ENCODE assay signal across 15 cellular contexts in genomic region chr4:182873726-182874125, GRCh38.
"Had no signal": no experiment of that assay in that cellular context is flagged by ENCODE, and none has a peak within 500 bp of the region (broad histone marks: within the 10 kb centered on the region; RNA-seq: fewer than 3 reads in every experiment).

No MANE protein-coding gene starts in this region.

- H3K9me3 ChIP-seq: heart left ventricle, pancreas, prostate gland had no signal

- H3K4me3 ChIP-seq: heart left ventricle, neural progenitor cell, pancreas, prostate gland had no signal

- H3K27me3 Mint-ChIP-seq: naive thymus-derived CD4-positive, alpha-beta T cell had no signal

- H3K4me1 ChIP-seq: heart left ventricle, neural progenitor cell, pancreas, prostate gland had no signal

- H3K4me2 ChIP-seq: neural progenitor cell had no signal

- H3K36me3 Mint-ChIP-seq: neural progenitor cell had no signal

- H3K27ac ChIP-seq: heart left ventricle, neural progenitor cell, pancreas, prostate gland had no signal

- H3K9me3 Mint-ChIP-seq: naive thymus-derived CD4-positive, alpha-beta T cell; neural progenitor cell had no signal

- H3K9ac ChIP-seq: neural progenitor cell had no signal

- H3K27me3 ChIP-seq: heart left ventricle, neural progenitor cell, pancreas had no signal

- DNase-seq: effector memory CD4-positive, alpha-beta T cell; heart left ventricle; hippocampal formation; left colon; mesendoderm; naive thymus-derived CD4-positive, alpha-beta T cell; occipital lobe; pancreas; stimulated activated CD4-positive, alpha-beta T cell treated with anti-CD3 and anti-CD28 coated beads, Interleukin-2, amount 100 ng/mL, for 24 hours; stimulated activated CD4-positive, alpha-beta T cell treated with anti-CD3 and anti-CD28 coated beads, Interleukin-4, amount 100 ng/mL, for 4 hours; stimulated activated naive CD4-positive, alpha-beta T cell; trophoblast cell had no signal

- H3K36me3 ChIP-seq: neural progenitor cell, pancreas, prostate gland had no signal

- H3K4me3 Mint-ChIP-seq: naive thymus-derived CD4-positive, alpha-beta T cell; neural progenitor cell had no signal

- ATAC-seq: esophagus mucosa; heart left ventricle; left colon; naive thymus-derived CD4-positive, alpha-beta T cell; pancreas had no signal

- H3K27ac Mint-ChIP-seq: naive thymus-derived CD4-positive, alpha-beta T cell; neural progenitor cell had no signal

- H2AFZ ChIP-seq: neural progenitor cell had no signal
